16 cellular contexts compared by ENCODE assay signal in the genomic region with DNA sequence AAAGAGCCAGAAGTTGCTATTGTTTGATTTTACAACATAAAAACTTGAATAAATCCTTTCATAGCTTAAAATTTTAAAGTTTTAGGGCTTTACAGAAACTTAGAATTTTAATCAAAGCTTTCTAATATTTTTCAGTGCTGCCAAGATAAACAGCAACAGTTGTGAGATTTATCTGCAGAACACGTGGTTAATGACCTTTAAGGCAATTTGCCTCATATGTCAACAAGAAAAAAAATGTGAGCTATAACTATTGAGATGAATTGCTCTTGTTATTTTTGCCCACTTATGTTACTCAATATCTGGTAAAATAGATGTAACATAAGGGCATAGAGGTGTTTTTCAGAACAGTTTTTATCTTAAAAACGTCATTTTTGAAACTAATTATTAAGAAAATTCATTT.
"Had no signal": no experiment of that assay in that cellular context is flagged by ENCODE, and none has a peak within 500 bp of the region (broad histone marks: within the 10 kb centered on the region; RNA-seq: fewer than 3 reads in every experiment).

No MANE protein-coding gene starts in this region.

- ATAC-seq: effector memory CD8-positive, alpha-beta T cell; heart left ventricle; naive thymus-derived CD4-positive, alpha-beta T cell had no signal

- FAIRE-seq: colon, frontal cortex, small intestine had no signal

- H3K4me3 ChIP-seq: esophagus muscularis mucosa, heart left ventricle, right atrium auricular region, sigmoid colon had no signal

- DNase-seq: effector memory CD8-positive, alpha-beta T cell; heart left ventricle; hippocampal formation; kidney glomerular epithelial cell; mammary epithelial cell; naive thymus-derived CD4-positive, alpha-beta T cell; nephron progenitor cell; sigmoid colon; small intestine; stimulated activated CD4-positive, alpha-beta T cell treated with anti-CD3 and anti-CD28 coated beads, Interleukin-2, amount 100 ng/mL, for 48 hours; stimulated activated naive CD4-positive, alpha-beta T cell treated with Interleukin-2 at 50 U/mL for 16 hours; trophoblast cell had no signal
